In the genomic region with DNA sequence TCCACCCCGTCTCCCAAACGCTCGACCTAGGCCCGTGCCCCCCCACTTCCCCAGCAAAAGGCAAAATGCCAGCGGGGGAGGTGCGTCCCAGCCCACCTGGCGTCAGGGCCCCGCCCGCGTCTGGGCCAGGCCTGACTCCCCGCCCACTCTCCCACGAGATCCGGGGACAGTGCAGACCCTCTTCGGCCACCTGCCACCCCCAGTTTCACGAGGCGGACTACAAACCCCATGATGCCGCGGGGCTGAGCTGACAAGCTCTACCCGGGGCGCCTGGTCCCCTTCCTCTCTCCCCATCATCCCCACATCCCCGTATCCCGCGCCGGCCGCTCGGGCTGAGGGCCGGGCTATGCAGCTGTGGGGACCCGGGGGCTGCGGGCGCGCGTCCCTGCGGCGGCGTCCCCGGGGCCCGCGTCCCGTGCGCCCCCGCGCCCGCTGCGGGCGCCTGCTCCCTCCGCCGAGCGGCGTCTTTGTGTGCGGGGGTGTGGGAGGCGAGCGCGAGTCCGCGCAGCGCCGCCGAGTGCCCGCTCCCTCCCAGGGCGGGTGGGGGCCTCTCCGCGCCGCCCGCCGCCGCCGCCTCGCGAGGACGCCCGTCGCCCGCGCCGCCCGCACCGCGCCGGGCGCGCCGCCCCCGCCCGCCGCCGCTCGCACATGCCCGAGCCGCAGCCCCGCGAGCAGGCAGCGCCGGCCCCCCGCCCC, we compare ENCODE assay signal across 8 cellular contexts. TPM values are rescaled to one million over a fixed set of nuclear protein-coding genes. Genes with fewer than 3 reads are reported as not detected.
DNase-seq lines count a peak whose midpoint lies in the region; ATAC-seq and TF ChIP-seq lines count a peak whose summit lies in the region.

A gene (plus strand): TSS at position 283 of the 696 bp plus-strand sequence. CDS start 490 bp downstream, outside the sequence.

- H3K36me3 ChIP-seq in IMR-90 (ENCODE audit: control insufficient read depth, insufficient read depth, low read length) (no peaks in the 10 kb centered on the region), SJSA1 (peaks cover 9% of the 10 kb centered on the region; the same call in 1 of the 2 replicates), lung (ENCODE audit: control insufficient read depth in 2 of 2, insufficient read depth in 2 of 2, low read length in 2 of 2) (no peaks in the 10 kb centered on the region)

- H3K14ac ChIP-seq in IMR-90 (replicated peaks; ENCODE audit: low read depth, low read length) = no peak within 1 kb of the TSS

- BruUV-seq in IMR-90 (replicated peaks; lab: Mats Ljungman, UMichigan) = no TSS peak

- H2BK20ac ChIP-seq in IMR-90 (ENCODE audit: low read depth, low read length) = no peak within 1 kb of the TSS

- no peak within 1 kb of the TSS; the same call in 1 of the 2 replicates for H3K23ac ChIP-seq in IMR-90 (ENCODE audit: low read depth, low read length)

- peak within 1 kb of the TSS; percentile 82 to 91 for H3K4me3 Mint-ChIP-seq in stimulated activated naive CD8-positive, alpha-beta T cell treated with anti-CD3 and anti-CD28 coated beads, Interleukin-15, amount 100 ng/mL, for 72 hours

- TF ChIP-seq RAD21 in IMR-90 (IDR thresholded peaks at IDR 0.05; ENCODE audit: low read length) = no peak

- peak within 1 kb of the TSS; percentile 43 for H2AK5ac ChIP-seq in IMR-90 (ENCODE audit: low read depth, low read length)

- no peak within 1 kb of the TSS for H2BK120ac ChIP-seq in IMR-90 (ENCODE audit: low read depth, low read length)

- POLR2A ChIA-PET in IMR-90 (lab: Charles Lee; ENCODE audit: unreplicated experiment) = no interaction called here

- 0 out of 2 replicates have a peak, but pooled peaks have one; percentile 1 for ATAC-seq in IMR-90 (ENCODE audit: low read depth)
- no peak for ATAC-seq in lung (ENCODE audit: insufficient read depth, low FRiP score)
- peak; percentile 26 for ATAC-seq in stimulated activated naive CD8-positive, alpha-beta T cell treated with anti-CD3 and anti-CD28 coated beads, Interleukin-15, amount 100 ng/mL, for 72 hours

- 2% methylated on average over 31 of the region's 94 CpGs; no CpG with 5 or more reads in 1 of the 2 experiments for WGBS in IMR-90 (ENCODE audit: extremely low coverage in 2 of 2, insufficient read length in 1 of 2), 2 experiments
- 0 to 1% methylated on average over 41 to 94 of the region's 94 CpGs for WGBS in lung, 2 donors

- H3K27ac ChIP-seq in IMR-90 (ENCODE audit: insufficient read depth, low read length) (no peak within 1 kb of the TSS), SJSA1 (no peak within 1 kb of the TSS), lung (ENCODE audit: low read depth in 1 of 2, low read length in 1 of 2) (peak within 1 kb of the TSS in 1 of 2 donors; percentile 4)

- H3K4me3 ChIP-seq in IMR-90 (ENCODE audit: insufficient read depth, low read depth, low read length) = peak within 1 kb of the TSS; percentile 73
- H3K4me3 ChIP-seq in SJSA1 = peak within 1 kb of the TSS; percentile 57
- H3K4me3 ChIP-seq in lung = peak within 1 kb of the TSS; percentile 77

- no peak within 1 kb of the TSS for H2BK15ac ChIP-seq in IMR-90 (ENCODE audit: low read depth, low read length)

- dilution Hi-C loops in IMR-90 (cut with HindIII; ENCODE audit: low sequenced_read_pairs, unreplicated experiment) = no loop called here

- H2BK5ac ChIP-seq in IMR-90 (ENCODE audit: low read depth, low read length, poor library complexity, severe bottlenecking) = no peak within 1 kb of the TSS

- no peak for TF ChIP-seq POLR2A in IMR-90 (IDR thresholded peaks at IDR 0.05; ENCODE audit: low read depth, low read length)

- DNase-seq in Caki2 (ENCODE audit: low read depth) = peak; percentile 41
- no peak for DNase-seq in IMR-90
- no peak for DNase-seq in SJSA1 (ENCODE audit: low read depth in 1 of 2, low spot score in 2 of 2)
- DNase-seq in cerebellum (ENCODE audit: low spot score) = peak; percentile 74
- no peak for DNase-seq in lung (ENCODE audit: low spot score)
- peak; percentile 41 to 51 for DNase-seq in stimulated activated naive CD8-positive, alpha-beta T cell treated with anti-CD3 and anti-CD28 coated beads, Interleukin-15, amount 100 ng/mL, for 72 hours
- no peak for DNase-seq in T1000 (lab: John Stamatoyannopoulos, UW)
- no peak for DNase-seq in dedifferentiated amniotic fluid mesenchymal stem cell (ENCODE audit: extremely low spot score)

- no peaks in the 10 kb centered on the region for H3K9me3 Mint-ChIP-seq in stimulated activated naive CD8-positive, alpha-beta T cell treated with anti-CD3 and anti-CD28 coated beads, Interleukin-15, amount 100 ng/mL, for 72 hours

- H4K20me1 ChIP-seq in IMR-90 (ENCODE audit: insufficient read depth, low read length) = peaks cover 44% of the 10 kb centered on the region

- H3K56ac ChIP-seq in IMR-90 (ENCODE audit: extremely low read depth, insufficient read depth, low read length) = no peak within 1 kb of the TSS

- peak within 1 kb of the TSS; percentile 97 for H2AFZ ChIP-seq in IMR-90 (replicated peaks; ENCODE audit: low read length, poor library complexity)

- H2AK9ac ChIP-seq in IMR-90 (replicated peaks; ENCODE audit: low read depth, low read length, poor library complexity) = peak within 1 kb of the TSS; percentile 86

- peak within 1 kb of the TSS in 1 of 2 experiments; percentile 20; a peak in 1 of 4 replicates for H4K8ac ChIP-seq in IMR-90 (ENCODE audit: low read depth in 2 of 2, low read length in 2 of 2)

- CTCF ChIA-PET in IMR-90 (lab: Yijun Ruan, JAX) = no interaction called here

- H3K27me3 ChIP-seq in IMR-90 (ENCODE audit: control insufficient read depth, insufficient read depth, low read length) = peaks cover 2% of the 10 kb centered on the region; the same call in 1 of the 2 replicates
- no peaks in the 10 kb centered on the region for H3K27me3 ChIP-seq in SJSA1 (replicated peaks)
- H3K27me3 ChIP-seq in lung (ENCODE audit: control insufficient read depth, insufficient read depth) = no peaks in the 10 kb centered on the region

- no peak within 1 kb of the TSS for H4K5ac ChIP-seq in IMR-90 (ENCODE audit: low read depth, low read length)

- no peak within 1 kb of the TSS for H4K91ac ChIP-seq in IMR-90 (ENCODE audit: insufficient read depth, low read depth, low read length)

- no peaks in the 10 kb centered on the region for H3K27me3 Mint-ChIP-seq in stimulated activated naive CD8-positive, alpha-beta T cell treated with anti-CD3 and anti-CD28 coated beads, Interleukin-15, amount 100 ng/mL, for 72 hours

- H3K18ac ChIP-seq in IMR-90 (ENCODE audit: low read depth, low read length) = no peak within 1 kb of the TSS

- no peak within 1 kb of the TSS for H3K4ac ChIP-seq in IMR-90 (ENCODE audit: low read depth, low read length)

- 0 out of 2 replicates have a peak within 1 kb of the TSS, but pooled peaks have one; percentile 48 for H3K9ac ChIP-seq in IMR-90 (ENCODE audit: low read depth, low read length)

- peak within 1 kb of the TSS; percentile 86 for H3K4me2 ChIP-seq in IMR-90 (ENCODE audit: low read depth, low read length)

- peak within 1 kb of the TSS in 1 of 2 donors; percentile 67 for H3K27ac Mint-ChIP-seq in stimulated activated naive CD8-positive, alpha-beta T cell treated with anti-CD3 and anti-CD28 coated beads, Interleukin-15, amount 100 ng/mL, for 72 hours

- in situ Hi-C loops in Caki2 (cut with HindIII; ENCODE audit: low pct_unique_long_range_greater_than_20kb, low sequenced_read_pairs) (no loop called here), IMR-90 (cut with MboI; ENCODE audit: low sequenced_read_pairs) (no loop called here)

- H3K4me1 Mint-ChIP-seq in stimulated activated naive CD8-positive, alpha-beta T cell treated with anti-CD3 and anti-CD28 coated beads, Interleukin-15, amount 100 ng/mL, for 72 hours = peaks cover 67% of the 10 kb centered on the region

- H3K79me1 ChIP-seq in IMR-90 (ENCODE audit: low read depth in 1 of 2, low read length in 2 of 2) = peaks cover 0 to 32% of the 10 kb centered on the region in 2 experiments; a peak in 3 of 4 replicates

- H3K9me3 ChIP-seq in IMR-90 (ENCODE audit: control insufficient read depth, insufficient read depth, low read length) (no peaks in the 10 kb centered on the region), SJSA1 (replicated peaks) (no peaks in the 10 kb centered on the region), lung (ENCODE audit: control insufficient read depth in 2 of 2, insufficient read depth in 1 of 2, low read length in 1 of 2) (no peaks in the 10 kb centered on the region)

- H3K4me1 ChIP-seq in IMR-90 (ENCODE audit: control insufficient read depth, insufficient read depth, low read length) (peaks cover 32% of the 10 kb centered on the region), SJSA1 (replicated peaks) (peaks cover 60% of the 10 kb centered on the region), lung (ENCODE audit: control insufficient read depth in 2 of 2, insufficient read depth in 2 of 2, low read length in 2 of 2) (peaks cover 13 to 25% of the 10 kb centered on the region in 2 donors)

- no peaks in the 10 kb centered on the region; the same call in 1 of the 2 replicates for H3K9me1 ChIP-seq in IMR-90 (ENCODE audit: insufficient read depth, low read length)

- intact Hi-C loops in IMR-90 (cut with micrococcal nuclease) = no loop called here

- no peak for TF ChIP-seq CTCF in IMR-90 (conservative IDR thresholded peaks at IDR 0.05; ENCODE audit: low read depth, low read length)
- no peak for TF ChIP-seq CTCF in lung (IDR thresholded peaks at IDR 0.05; ENCODE audit: control extremely low read depth, extremely low read depth)

TF ChIP-seq in IMR-90, 13 proteins besides CTCF, POLR2A, EP300 and RAD21 (continues in another document):
- no peak for TF ChIP-seq CEBPB (IDR thresholded peaks at IDR 0.05; ENCODE audit: low read depth, low read length)
- no peak for TF ChIP-seq FOS (IDR thresholded peaks at IDR 0.05; ENCODE audit: low read depth, low read length)
- no peak; the same call in 1 of the 2 replicates for TF ChIP-seq MAZ (IDR thresholded peaks at IDR 0.05; ENCODE audit: borderline replicate concordance, low read depth, low read length)
- no peak for TF ChIP-seq SMC3 (IDR thresholded peaks at IDR 0.05; ENCODE audit: low read depth, low read length)
- TF ChIP-seq MXI1 (IDR thresholded peaks at IDR 0.05; ENCODE audit: borderline replicate concordance, low read depth, low read length) = no peak
- TF ChIP-seq RCOR1 (IDR thresholded peaks at IDR 0.05; ENCODE audit: insufficient replicate concordance, low read length) = no peak
- no peak for TF ChIP-seq NFE2L2 (IDR thresholded peaks at IDR 0.05; ENCODE audit: low read depth, low read length)

RNA-seq across cellular contexts. Expression of the gene that starts here (rescaled TPM):
- 15.8 and 17.3 TPM in 2 replicates for total RNA-seq in Caki2 (2014; rRNA removed; shearing (Covaris generic); ENCODE audit: low replicate concordance)
- total RNA-seq in IMR-90 (2012; rRNA removed) = 0.90 and 1.1 TPM in 2 replicates
- polyA plus RNA-seq in IMR-90 (2012; rRNA removed) = 4.0 and 5.2 TPM in 2 replicates
- 1.9 and 4.4 TPM in 2 replicates for polyA plus RNA-seq in IMR-90 (2012; cell fraction: cytosol; rRNA removed)
- 27.5 and 68.3 TPM in 2 replicates for polyA plus RNA-seq in IMR-90 (2012; cell fraction: nucleus; rRNA removed; ENCODE audit: low replicate concordance)
- total RNA-seq in SJSA1 (2014; rRNA removed; shearing (Covaris generic)) = 2.9 and 3.4 TPM in 2 replicates
- 28.6 TPM for total RNA-seq in cerebellum
- 1 to 10 TPM; 6.6 to 6.9 TPM for total RNA-seq in lung
- 1 to 10 TPM; 2.7 to 3.2 TPM for polyA plus RNA-seq in lung

Comparison
In these comparisons a context has a peak if more than half of its experiments do, and no peak if none do; other contexts are left out.
1. DNase-seq: peak in Caki2 (single experiment), cerebellum (single experiment) and stimulated activated naive CD8-positive, alpha-beta T cell treated with anti-CD3 and anti-CD28 coated beads, Interleukin-15, amount 100 ng/mL, for 72 hours (2 of 2); none in IMR-90 (single experiment), SJSA1 (0 of 2), lung (single experiment), T1000 (single experiment) and dedifferentiated amniotic fluid mesenchymal stem cell (single experiment).
2. Peak in every context shown above with its lines, with median percentiles within 50 percentile points of each other: H3K4me3 ChIP-seq.